In the genomic region with DNA sequence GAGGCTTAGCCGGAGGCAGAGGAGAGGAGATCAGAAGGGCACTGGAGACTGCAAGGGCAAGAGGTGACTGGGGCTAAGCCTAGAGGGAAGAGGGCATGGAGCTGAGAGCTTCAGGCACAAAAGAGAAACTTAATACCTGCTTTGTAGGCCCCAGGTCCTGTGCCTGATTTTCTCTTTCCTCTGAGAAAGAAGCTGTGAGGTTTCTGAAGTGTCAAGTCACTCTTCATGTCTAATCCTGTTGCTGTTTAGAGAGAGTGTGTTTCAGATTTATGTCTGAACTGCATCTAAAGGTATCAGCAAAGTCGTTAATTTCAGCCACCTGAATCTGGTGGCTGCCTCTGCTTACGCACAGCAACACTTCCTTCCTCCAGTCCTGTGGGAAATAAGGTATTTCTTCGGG, we compare ENCODE assay signal across 1 cellular context.
TF ChIP-seq lines count a peak whose summit lies in the region.

No MANE protein-coding gene starts in this region.

TF ChIP-seq in WTC11, 78 proteins besides CTCF, POLR2A, EP300 and RAD21 (continued from another document):
- TF ChIP-seq ATF6 (CRISPR knock-in tag; IDR thresholded peaks at IDR 0.05) (no peak), FOXJ3 (CRISPR knock-in tag; IDR thresholded peaks at IDR 0.05; ENCODE audit: borderline replicate concordance) (no peak), ZNF416 (CRISPR knock-in tag; IDR thresholded peaks at IDR 0.05) (no peak), SP1 (CRISPR knock-in tag; conservative IDR thresholded peaks at IDR 0.05) (no peak)
